In the genomic region with DNA sequence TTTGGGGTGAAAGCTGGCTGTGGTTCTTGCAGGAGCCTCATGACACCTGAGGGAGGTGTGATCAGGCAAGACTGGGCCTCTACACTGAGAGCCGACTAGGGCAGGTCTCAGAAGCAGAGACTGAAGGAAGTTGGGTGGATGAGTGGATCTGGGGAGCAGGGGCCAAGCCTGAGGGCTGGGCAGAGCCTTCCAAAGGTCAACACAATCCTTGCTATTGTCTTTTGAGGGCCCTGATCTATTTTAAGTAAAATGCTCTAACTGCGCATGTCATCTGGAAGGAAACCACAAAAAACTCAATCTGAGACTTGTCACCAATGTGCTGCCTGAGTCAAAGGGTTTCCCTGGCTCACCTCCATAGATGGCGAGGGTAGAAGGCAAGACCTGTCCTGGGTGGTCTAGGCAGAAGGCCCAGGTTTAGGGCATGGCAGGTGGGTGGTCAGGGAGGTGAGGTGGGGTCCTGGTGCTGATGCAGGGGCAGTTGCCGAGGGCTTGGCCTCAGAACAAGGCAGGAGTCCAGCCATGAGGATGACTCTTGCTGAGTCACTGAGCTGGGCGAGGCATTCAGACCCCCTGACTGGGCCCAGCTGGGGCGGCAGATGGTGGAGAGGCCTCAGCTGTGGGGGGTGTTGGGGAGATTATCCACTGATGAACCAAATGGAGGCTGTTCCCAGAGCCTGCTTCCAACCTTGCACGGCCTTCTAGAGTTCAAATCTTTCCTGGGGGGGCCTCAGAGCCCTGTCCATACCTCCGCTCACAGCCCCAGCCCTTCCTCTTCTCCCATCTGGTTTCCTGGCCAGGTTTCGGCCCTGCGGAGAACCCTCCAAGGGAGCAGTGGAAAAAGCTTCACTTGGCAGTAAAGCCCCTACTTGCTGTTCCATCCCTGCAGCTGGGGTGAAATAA, we compare ENCODE assay signal across 1 cellular context.
TF ChIP-seq lines count a peak whose summit lies in the region.

No MANE protein-coding gene starts in this region.

TF ChIP-seq in GM12878, 131 proteins besides CTCF, POLR2A, EP300 and RAD21 (continued from another document):
- TF ChIP-seq POLR2AphosphoS2 (IDR thresholded peaks at IDR 0.05; ENCODE audit: low read depth, low read length), result no peak
- TF ChIP-seq, protein P1, sequence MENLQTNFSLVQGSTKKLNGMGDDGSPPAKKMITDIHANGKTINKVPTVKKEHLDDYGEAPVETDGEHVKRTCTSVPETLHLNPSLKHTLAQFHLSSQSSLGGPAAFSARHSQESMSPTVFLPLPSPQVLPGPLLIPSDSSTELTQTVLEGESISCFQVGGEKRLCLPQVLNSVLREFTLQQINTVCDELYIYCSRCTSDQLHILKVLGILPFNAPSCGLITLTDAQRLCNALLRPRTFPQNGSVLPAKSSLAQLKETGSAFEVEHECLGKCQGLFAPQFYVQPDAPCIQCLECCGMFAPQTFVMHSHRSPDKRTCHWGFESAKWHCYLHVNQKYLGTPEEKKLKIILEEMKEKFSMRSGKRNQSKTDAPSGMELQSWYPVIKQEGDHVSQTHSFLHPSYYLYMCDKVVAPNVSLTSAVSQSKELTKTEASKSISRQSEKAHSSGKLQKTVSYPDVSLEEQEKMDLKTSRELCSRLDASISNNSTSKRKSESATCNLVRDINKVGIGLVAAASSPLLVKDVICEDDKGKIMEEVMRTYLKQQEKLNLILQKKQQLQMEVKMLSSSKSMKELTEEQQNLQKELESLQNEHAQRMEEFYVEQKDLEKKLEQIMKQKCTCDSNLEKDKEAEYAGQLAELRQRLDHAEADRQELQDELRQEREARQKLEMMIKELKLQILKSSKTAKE (IDR thresholded peaks at IDR 0.05; ENCODE audit: low read depth, poor library complexity, severe bottlenecking), result no peak
- TF ChIP-seq RUNX3 (IDR thresholded peaks at IDR 0.05; ENCODE audit: low read length), result peak; percentile 91
- no peak for TF ChIP-seq BACH1 (IDR thresholded peaks at IDR 0.05; ENCODE audit: borderline replicate concordance)
- no peak for TF ChIP-seq FOXK2 (IDR thresholded peaks at IDR 0.05)
- no peak for TF ChIP-seq NRF1 (conservative IDR thresholded peaks at IDR 0.05; ENCODE audit: low read depth, low read length)
